In genomic region chr3:187210555-187211327, GRCh38 we compare ENCODE assay signal across 10 cellular contexts. TPM values are rescaled to one million over a fixed set of nuclear protein-coding genes. Genes with fewer than 3 reads are reported as not detected.
DNase-seq lines count a peak whose midpoint lies in the region; ATAC-seq, FAIRE-seq and TF ChIP-seq lines count a peak whose summit lies in the region.
"Had no signal": no experiment of that assay in that cellular context is flagged by ENCODE, and none has a peak within 500 bp of the region (broad histone marks: within the 10 kb centered on the region; RNA-seq: fewer than 3 reads in every experiment).

No MANE protein-coding gene starts in this region.

- TF ChIP-seq POLR2A in ovary (IDR thresholded peaks at IDR 0.05), result no peak

- H3K4me1 ChIP-seq in right atrium auricular region (peaks cover 0 to 31% of the 10 kb centered on the region in 2 donors), ovary (ENCODE audit: insufficient read depth) (peaks cover 6% of the 10 kb centered on the region), kidney (ENCODE audit: control insufficient read depth in 1 of 2, insufficient read depth in 1 of 2, low read depth in 1 of 2, low read length in 2 of 2) (peaks cover 2 to 5% of the 10 kb centered on the region in 2 donors)
- no peaks in the 10 kb centered on the region for H3K4me1 ChIP-seq in CD8-positive, alpha-beta memory T cell (ENCODE audit: insufficient read depth, low read length)

- TF ChIP-seq EP300 in ovary (IDR thresholded peaks at IDR 0.05), result no peak

- CTCF ChIA-PET in CD8-positive, alpha-beta memory T cell (lab: Charles Lee), result interaction anchor here (0.8 to 1.8 kb wide), 4 partner anchors 8 to 13 kb away, joined by 4 to 7 read pairs (median 5); no protein-coding TSS in a partner anchor

- no peak overlapping the region for H3K27ac Mint-ChIP-seq in CD8-positive, alpha-beta memory T cell

- no peak overlapping the region for H3K9ac ChIP-seq in kidney (ENCODE audit: low read length in 2 of 2)

- FAIRE-seq in kidney (lab: Jason Lieb, UNC), result no peak
- no peak for FAIRE-seq in frontal cortex (lab: Jason Lieb, UNC)

- no peaks in the 10 kb centered on the region for H3K4me1 Mint-ChIP-seq in CD8-positive, alpha-beta memory T cell

- H3K4me3 Mint-ChIP-seq in CD8-positive, alpha-beta memory T cell, result no peak overlapping the region

- WGBS in ovary, 3 donors, result 17 to 26% (median 19%) methylated on average over 5 of the region's 5 CpGs

- ATAC-seq in GM21423 (IDR thresholded peaks at IDR 0.05; ENCODE audit: unreplicated experiment), result peak; percentile 98

- DNase-seq in LHCN-M2 (ENCODE audit: low read depth) (peak; percentile 9), right atrium auricular region (ENCODE audit: low spot score) (no peak), ovary (no peak), kidney (no peak), frontal cortex (ENCODE audit: low spot score in 2 of 2) (no peak)
- DNase-seq in CD8-positive, alpha-beta memory T cell, result no peak
- DNase-seq: activated CD4-positive, CD25-positive, alpha-beta regulatory T cell; NCI-H2029 treated with DMSO at 0.1 percent for 48 hours had no signal

- no peaks in the 10 kb centered on the region for H3K36me3 ChIP-seq in right atrium auricular region
- H3K36me3 ChIP-seq in CD8-positive, alpha-beta memory T cell (ENCODE audit: insufficient read depth, low read length), result no peaks in the 10 kb centered on the region
- no peaks in the 10 kb centered on the region for H3K36me3 ChIP-seq in ovary
- no peaks in the 10 kb centered on the region for H3K36me3 ChIP-seq in kidney (ENCODE audit: control insufficient read depth in 1 of 2, insufficient read depth in 2 of 2, low read length in 2 of 2)

- H3K27ac ChIP-seq in right atrium auricular region (peak overlapping the region; percentile 26 to 37), ovary (no peak overlapping the region), kidney (ENCODE audit: low read depth in 2 of 2, low read length in 2 of 2) (no peak overlapping the region)
- no peak overlapping the region for H3K27ac ChIP-seq in CD8-positive, alpha-beta memory T cell (ENCODE audit: low read depth, low read length)

- POLR2A ChIA-PET in CD8-positive, alpha-beta memory T cell (lab: Charles Lee), result no interaction called here

- H3K27me3 Mint-ChIP-seq in CD8-positive, alpha-beta memory T cell, result peaks cover 0 to 9% of the 10 kb centered on the region in 2 donors

- TF ChIP-seq CTCF in right atrium auricular region (IDR thresholded peaks at IDR 0.05), result no peak
- no peak for TF ChIP-seq CTCF in ovary (IDR thresholded peaks at IDR 0.05)
- TF ChIP-seq CTCF in kidney (IDR thresholded peaks at IDR 0.05; ENCODE audit: borderline replicate concordance, extremely low read depth, insufficient read depth), result no peak

- peaks cover 0 to 3% (median 0%) of the 10 kb centered on the region in 3 donors for H3K36me3 Mint-ChIP-seq in CD8-positive, alpha-beta memory T cell

- H3K9me3 ChIP-seq in right atrium auricular region (no peaks in the 10 kb centered on the region), ovary (no peaks in the 10 kb centered on the region), kidney (ENCODE audit: control insufficient read depth in 1 of 2, low read length in 2 of 2) (no peaks in the 10 kb centered on the region)
- no peaks in the 10 kb centered on the region for H3K9me3 ChIP-seq in CD8-positive, alpha-beta memory T cell (ENCODE audit: low read length)

- H3K4me3 ChIP-seq in right atrium auricular region (no peak overlapping the region), ovary (no peak overlapping the region), kidney (ENCODE audit: low read length in 2 of 2) (no peak overlapping the region)
- H3K4me3 ChIP-seq in CD8-positive, alpha-beta memory T cell (ENCODE audit: low read length), result no peak overlapping the region

- intact Hi-C loops in ovary (cut with DNase I) (no loop called here), kidney (cut with DNase I) (no loop called here)

- H3K27me3 ChIP-seq in right atrium auricular region (no peaks in the 10 kb centered on the region), ovary (no peaks in the 10 kb centered on the region)
- H3K27me3 ChIP-seq in CD8-positive, alpha-beta memory T cell (ENCODE audit: insufficient read depth, low read length, poor library complexity, severe bottlenecking), result no peaks in the 10 kb centered on the region

- H3K9me3 Mint-ChIP-seq in CD8-positive, alpha-beta memory T cell, result no peaks in the 10 kb centered on the region

RNA-seq across cellular contexts. Expression of gene RTP1, which starts 13.5 kb away (rescaled TPM):
- not detected in 2 replicates for total RNA-seq in LHCN-M2 (2014; rRNA removed)
- polyA plus RNA-seq in LHCN-M2 (2012), result not detected
- not detected for total RNA-seq in right atrium auricular region
- not detected for total RNA-seq in CD8-positive, alpha-beta memory T cell
- not detected for polyA plus RNA-seq in CD8-positive, alpha-beta memory T cell
- total RNA-seq in ovary, result under 1 TPM in 1 of 7 donors, not detected in 6; 0.08 TPM
- not detected for polyA plus RNA-seq in ovary
- not detected for total RNA-seq in kidney
- polyA plus RNA-seq in kidney (ENCODE audit: insufficient read depth, low read depth, low replicate concordance), result not detected
- 0.41 TPM for total RNA-seq in frontal cortex
- total RNA-seq: dermis microvascular lymphatic vessel endothelial cell had no signal

Comparison
In these comparisons a context has a peak if more than half of its experiments do, and no peak if none do; other contexts are left out.
1. H3K27ac ChIP-seq: peak in right atrium auricular region (2 of 2); none in CD8-positive, alpha-beta memory T cell (single experiment), ovary (0 of 2) and kidney (0 of 2).